In the genomic region with DNA sequence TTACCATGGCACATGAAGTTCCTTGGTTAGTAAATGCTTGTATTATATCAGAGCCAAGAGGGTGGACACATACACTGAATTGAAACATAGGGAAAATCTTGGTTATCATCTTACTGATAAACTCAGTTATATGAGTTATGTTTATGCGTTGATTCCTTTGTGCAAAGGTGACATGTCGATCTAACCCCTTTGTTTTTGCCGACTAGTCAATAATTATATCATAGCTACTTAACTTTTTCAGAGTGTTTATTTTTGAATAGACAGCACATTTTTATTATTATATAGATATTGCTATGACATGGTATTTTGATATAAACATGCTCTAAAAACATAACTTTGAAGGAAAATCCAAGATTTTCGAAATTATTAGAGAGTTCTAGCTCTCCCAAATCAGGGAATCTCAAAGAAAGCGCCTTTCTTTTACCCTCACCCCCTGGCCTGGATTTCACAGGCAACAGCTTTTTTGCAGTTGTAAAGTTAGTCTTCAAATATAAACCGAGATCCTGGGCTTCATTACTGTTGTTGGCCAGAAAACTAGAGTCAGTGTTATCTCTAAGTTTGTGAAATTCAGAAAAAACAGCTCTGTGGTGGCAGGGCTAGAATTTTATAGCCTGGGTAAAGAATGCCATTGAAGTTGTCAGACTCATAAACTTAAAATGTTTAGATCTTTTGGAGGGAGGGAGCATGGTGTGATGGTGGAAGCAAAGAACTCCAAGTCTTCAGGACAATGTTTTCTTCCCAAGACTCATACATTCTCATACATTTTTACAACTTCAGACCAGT, we compare ENCODE assay signal across 2 cellular contexts.
TF ChIP-seq lines count a peak whose summit lies in the region.

No MANE protein-coding gene starts in this region.

TF ChIP-seq in A549, 52 proteins besides CTCF, POLR2A, EP300 and RAD21:
- peak; percentile 59 for TF ChIP-seq MAFK (IDR thresholded peaks at IDR 0.05; ENCODE audit: partially characterized antibody)
- no peak for TF ChIP-seq NR3C1 (IDR thresholded peaks at IDR 0.05)

TF ChIP-seq in IMR-90, 13 proteins besides CTCF, POLR2A, EP300 and RAD21:
- no peak for TF ChIP-seq RFX5 (IDR thresholded peaks at IDR 0.05; ENCODE audit: low read depth, low read length)
- no peak for TF ChIP-seq BHLHE40 (IDR thresholded peaks at IDR 0.05; ENCODE audit: low read depth, low read length)
- TF ChIP-seq MAFK (IDR thresholded peaks at IDR 0.05; ENCODE audit: low read depth, low read length): peak; percentile 56; the same call in 1 of the 2 replicates
TF ChIP-seq in IMR-90: peak in this region for 1.
